32 cellular contexts compared by ENCODE assay signal in the genomic region with DNA sequence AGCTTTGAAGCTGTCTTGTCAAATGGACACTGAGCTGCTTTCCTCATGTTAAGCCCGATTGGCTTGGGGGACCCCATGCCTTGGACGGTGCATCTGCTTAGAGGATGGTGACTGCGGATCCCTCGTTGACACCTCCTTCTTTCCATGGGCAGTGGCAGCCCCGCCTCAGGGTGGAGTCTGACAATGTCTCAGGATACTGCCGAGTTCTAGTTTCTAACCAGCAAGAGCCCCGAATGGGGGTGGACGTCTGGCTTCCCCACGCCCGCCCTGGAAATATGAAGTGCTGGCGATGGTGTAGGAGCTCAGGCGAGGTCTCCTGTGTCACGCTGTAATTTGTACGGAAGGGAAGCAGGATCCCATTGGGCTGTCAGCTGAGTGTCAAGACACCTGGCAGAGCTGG.
"Had no signal": no experiment of that assay in that cellular context is flagged by ENCODE, and none has a peak within 500 bp of the region (broad histone marks: within the 10 kb centered on the region; RNA-seq: fewer than 3 reads in every experiment).

No MANE protein-coding gene starts in this region.

- H3K4me1 Mint-ChIP-seq: activated CD4-positive, alpha-beta T cell treated with anti-CD3 and anti-CD28 coated beads for 36 hours; activated CD4-positive, alpha-beta T cell treated with anti-CD3 and anti-CD28 coated beads, Interleukin-2, amount 10 ng/mL, durations not matched to agents 24 days and 14 days; activated naive CD4-positive, alpha-beta T cell treated with anti-CD3 and anti-CD28 coated beads, Interleukin-2, amount 10 ng/mL, durations not matched to agents 7 days and 5 days; activated naive CD8-positive, alpha-beta T cell treated with anti-CD3 and anti-CD28 coated beads, Interleukin-2, amount 10 ng/mL, durations not matched to agents 7 days and 5 days; central memory CD8-positive, alpha-beta T cell; T-helper 17 cell had no signal

- DNase-seq: activated CD4-positive, alpha-beta memory T cell treated with anti-CD3 and anti-CD28 coated beads for 36 hours; activated CD4-positive, alpha-beta T cell treated with anti-CD3 and anti-CD28 coated beads for 36 hours; activated CD4-positive, alpha-beta T cell treated with anti-CD3 and anti-CD28 coated beads, Interleukin-2, amount 10 ng/mL, durations not matched to agents 24 days and 14 days; activated CD4-positive, CD25-positive, alpha-beta regulatory T cell; activated CD4-positive, CD25-positive, alpha-beta regulatory T cell treated with anti-CD3 and anti-CD28 coated beads, Interleukin-2, amount 50 U/mL, for 72 hours; activated CD8-positive, alpha-beta memory T cell treated with anti-CD3 and anti-CD28 coated beads, Interleukin-2, amount 50 U/mL, for 48 hours; activated gamma-delta T cell; activated naive CD4-positive, alpha-beta T cell; activated naive CD4-positive, alpha-beta T cell treated with anti-CD3 and anti-CD28 coated beads, Interleukin-2, amount 10 ng/mL, durations not matched to agents 7 days and 5 days; activated naive CD8-positive, alpha-beta T cell treated with anti-CD3 and anti-CD28 coated beads, Interleukin-2, amount 10 ng/mL, durations not matched to agents 7 days and 5 days; activated T-cell treated with anti-CD3 and anti-CD28 coated beads, Interleukin-2, amount 50 U/mL, for 4 hours; amniotic stem cell; anterior cingulate cortex; brain microvascular endothelial cell; dorsolateral prefrontal cortex; effector memory CD4-positive, alpha-beta T cell; erythroblast; foreskin keratinocyte; gastrocnemius medialis; glutamatergic neuron; heart right ventricle; T-helper 1 cell; T-helper 17 cell; T1000; WERI-Rb-1 had no signal

- H3K36me3 Mint-ChIP-seq: activated CD4-positive, alpha-beta memory T cell treated with anti-CD3 and anti-CD28 coated beads for 36 hours; activated naive CD4-positive, alpha-beta T cell treated with anti-CD3 and anti-CD28 coated beads, Interleukin-2, amount 10 ng/mL, durations not matched to agents 7 days and 5 days; activated naive CD4-positive, alpha-beta T cell treated with anti-CD3 and anti-CD28 coated beads, Interleukin-2, amount 50 U/mL, for 72 hours; activated naive CD8-positive, alpha-beta T cell treated with anti-CD3 and anti-CD28 coated beads, Interleukin-2, amount 10 ng/mL, durations not matched to agents 7 days and 5 days had no signal

- H3K27me3 Mint-ChIP-seq: activated CD4-positive, alpha-beta memory T cell treated with anti-CD3 and anti-CD28 coated beads for 36 hours; activated CD4-positive, alpha-beta T cell treated with anti-CD3 and anti-CD28 coated beads, Interleukin-2, amount 10 ng/mL, durations not matched to agents 24 days and 14 days; activated naive CD4-positive, alpha-beta T cell treated with anti-CD3 and anti-CD28 coated beads, Interleukin-2, amount 10 ng/mL, durations not matched to agents 7 days and 5 days; activated naive CD8-positive, alpha-beta T cell treated with anti-CD3 and anti-CD28 coated beads, Interleukin-2, amount 10 ng/mL, durations not matched to agents 7 days and 5 days; T-helper 17 cell had no signal

- H3K36me3 ChIP-seq: brain microvascular endothelial cell, esophagus muscularis mucosa, gastrocnemius medialis, heart right ventricle, WERI-Rb-1 had no signal

- H3K9me3 Mint-ChIP-seq: activated CD4-positive, alpha-beta memory T cell treated with anti-CD3 and anti-CD28 coated beads for 36 hours; activated CD4-positive, alpha-beta T cell treated with anti-CD3 and anti-CD28 coated beads, Interleukin-2, amount 10 ng/mL, durations not matched to agents 24 days and 14 days; activated naive CD4-positive, alpha-beta T cell treated with anti-CD3 and anti-CD28 coated beads, Interleukin-2, amount 10 ng/mL, durations not matched to agents 7 days and 5 days; central memory CD8-positive, alpha-beta T cell; dendritic cell treated with granulocyte-macrophage colony-stimulating factor and Interleukin-4, amounts not matched to agents 40 ng/mL and 50 ng/mL, for 4 days; T-helper 2 cell treated with Interferon-gamma antibody and Interleukin-4, amounts not matched to agents 5 μg/mL and 100 μg/mL, for 36 hours had no signal

- H3K4me3 ChIP-seq: coronary artery, dorsolateral prefrontal cortex, esophagus muscularis mucosa, gastrocnemius medialis, heart right ventricle had no signal

- H3K9me3 ChIP-seq: esophagus muscularis mucosa, gastrocnemius medialis had no signal

- H3K27ac Mint-ChIP-seq: activated CD4-positive, alpha-beta memory T cell treated with anti-CD3 and anti-CD28 coated beads for 36 hours; activated CD4-positive, alpha-beta T cell treated with anti-CD3 and anti-CD28 coated beads for 36 hours; activated CD4-positive, alpha-beta T cell treated with anti-CD3 and anti-CD28 coated beads, Interleukin-2, amount 10 ng/mL, durations not matched to agents 24 days and 14 days; activated naive CD4-positive, alpha-beta T cell treated with anti-CD3 and anti-CD28 coated beads, Interleukin-2, amount 10 ng/mL, durations not matched to agents 7 days and 5 days; activated naive CD4-positive, alpha-beta T cell treated with anti-CD3 and anti-CD28 coated beads, Interleukin-2, amount 50 U/mL, for 72 hours; activated naive CD8-positive, alpha-beta T cell treated with anti-CD3 and anti-CD28 coated beads, Interleukin-2, amount 10 ng/mL, durations not matched to agents 7 days and 5 days; activated T-helper 2 cell treated with anti-CD3 and anti-CD28 coated beads, Interferon-gamma antibody, Interleukin-2, Interleukin-4, amounts not matched to agents 10 μg/mL and 5 μg/mL and 100 μg/mL, durations not matched to agents 14 hours and 24 hours and 36 hours; dendritic cell treated with granulocyte-macrophage colony-stimulating factor and Interleukin-4, amounts not matched to agents 40 ng/mL and 50 ng/mL, for 4 days; T-helper 17 cell; T-helper 2 cell treated with Interferon-gamma antibody and Interleukin-4, amounts not matched to agents 5 μg/mL and 100 μg/mL, for 36 hours had no signal

- H3K4me1 ChIP-seq: esophagus muscularis mucosa, gastrocnemius medialis, heart right ventricle had no signal

- H3K27ac ChIP-seq: brain microvascular endothelial cell, coronary artery, dorsolateral prefrontal cortex, esophagus muscularis mucosa, foreskin keratinocyte, gastrocnemius medialis, heart right ventricle, WERI-Rb-1 had no signal

- ATAC-seq: activated CD4-positive, alpha-beta T cell treated with anti-CD3 and anti-CD28 coated beads for 36 hours; activated naive CD4-positive, alpha-beta T cell treated with anti-CD3 and anti-CD28 coated beads, Interleukin-2, amount 50 U/mL, for 72 hours; activated T-cell treated with anti-CD3 and anti-CD28 coated beads, Interleukin-2, amount 50 U/mL, for 4 hours; foreskin keratinocyte; gastrocnemius medialis; heart right ventricle; T-helper 17 cell had no signal

- H3K27me3 ChIP-seq: brain microvascular endothelial cell, dorsolateral prefrontal cortex, foreskin keratinocyte, gastrocnemius medialis had no signal

- H3K4me3 Mint-ChIP-seq: activated CD4-positive, alpha-beta memory T cell treated with anti-CD3 and anti-CD28 coated beads for 36 hours; activated CD4-positive, alpha-beta T cell treated with anti-CD3 and anti-CD28 coated beads for 36 hours; activated CD4-positive, alpha-beta T cell treated with anti-CD3 and anti-CD28 coated beads, Interleukin-2, amount 10 ng/mL, durations not matched to agents 24 days and 14 days; activated naive CD4-positive, alpha-beta T cell treated with anti-CD3 and anti-CD28 coated beads, Interleukin-2, amount 10 ng/mL, durations not matched to agents 7 days and 5 days; activated naive CD8-positive, alpha-beta T cell treated with anti-CD3 and anti-CD28 coated beads, Interleukin-2, amount 10 ng/mL, durations not matched to agents 7 days and 5 days; activated T-cell treated with anti-CD3 and anti-CD28 coated beads, Interleukin-2, amount 50 U/mL, for 4 hours; central memory CD8-positive, alpha-beta T cell; dendritic cell treated with granulocyte-macrophage colony-stimulating factor and Interleukin-4, amounts not matched to agents 40 ng/mL and 50 ng/mL, for 4 days; T-helper 17 cell; T-helper 2 cell treated with Interferon-gamma antibody and Interleukin-4, amounts not matched to agents 5 μg/mL and 100 μg/mL, for 36 hours had no signal
